Comparison of ENCODE assay signal across 18 cellular contexts in the genomic region with DNA sequence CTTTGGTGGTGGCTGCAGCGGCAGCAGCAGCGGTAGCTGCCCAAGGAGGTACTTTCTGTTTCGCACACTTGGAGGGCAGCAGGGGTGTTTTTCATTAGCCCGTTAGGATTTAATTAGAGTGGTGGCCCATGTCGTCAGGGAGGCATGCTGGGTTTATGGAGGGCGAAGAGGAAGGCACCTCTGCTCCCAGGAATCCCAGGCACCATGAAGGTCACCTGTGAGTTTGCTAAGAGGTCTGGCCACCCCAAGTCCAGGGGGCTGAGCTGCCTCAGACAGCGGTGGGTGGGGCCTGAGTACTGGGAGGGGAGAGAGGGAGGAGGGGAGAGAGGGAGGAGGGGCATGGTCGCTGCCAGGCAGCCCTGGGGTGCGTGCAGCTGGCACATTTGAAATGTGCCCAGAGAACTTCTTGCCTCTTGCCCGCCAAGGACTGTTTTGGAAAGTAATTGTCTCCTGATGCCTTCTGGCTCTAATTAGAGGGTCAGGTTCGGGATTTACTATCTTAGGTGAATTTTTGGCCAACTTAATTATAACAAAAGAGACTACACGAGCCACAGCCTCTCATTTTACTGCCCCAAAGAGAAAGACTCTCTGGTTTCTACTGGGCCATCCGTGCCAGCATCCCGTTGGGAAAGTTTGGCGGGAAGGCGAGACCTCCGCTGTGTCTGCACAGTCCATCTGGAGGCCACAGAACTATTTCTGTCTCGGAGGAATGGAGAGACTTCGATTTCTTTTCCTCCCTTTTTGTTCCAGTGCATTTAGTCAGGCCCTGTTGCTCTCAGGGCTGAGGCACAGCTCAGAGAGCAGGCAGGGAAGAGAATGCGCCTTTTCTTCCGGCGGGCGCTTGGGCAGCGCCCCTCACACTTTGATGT.
A peak's percentile ranks its signal among the peaks of the same experiment; 100 is the strongest.
DNase-seq lines count a peak whose midpoint lies in the region; ATAC-seq and TF ChIP-seq lines count a peak whose summit lies in the region.
"Had no signal": no experiment of that assay in that cellular context is flagged by ENCODE, and none has a peak within 500 bp of the region (broad histone marks: within the 10 kb centered on the region; RNA-seq: fewer than 3 reads in every experiment).

No MANE protein-coding gene starts in this region.

- POLR2A ChIA-PET in AG04449 (lab: Yijun Ruan, JAX), result no interaction called here

- no peak for TF ChIP-seq CTCF in AG04449 (IDR thresholded peaks at IDR 0.05; ENCODE audit: insufficient read depth, low read length, missing control alignments)
- TF ChIP-seq CTCF in H9 (conservative IDR thresholded peaks at IDR 0.05), result no peak

- no peak overlapping the region for H2BK20ac ChIP-seq in H9 (ENCODE audit: low read depth, low read length, poor library complexity, severe bottlenecking)

- H3K36me3 Mint-ChIP-seq in H9 (ENCODE audit: insufficient read depth in 1 of 3, low read depth in 3 of 3), result peaks cover 10 to 31% (median 21%) of the 10 kb centered on the region in 3 experiments; a peak in 6 of 7 replicates
- H3K36me3 Mint-ChIP-seq in stimulated activated effector memory CD8-positive, alpha-beta T cell treated with anti-CD3 and anti-CD28 coated beads, Interleukin-12 subunit alpha, Interleukin-12 subunit beta, amount 100 ng/mL, for 72 hours, result no peaks in the 10 kb centered on the region
- H3K36me3 Mint-ChIP-seq: activated CD4-positive, alpha-beta memory T cell treated with anti-CD3 and anti-CD28 coated beads for 36 hours; activated naive CD4-positive, alpha-beta T cell treated with anti-CD3 and anti-CD28 coated beads, Interleukin-2, amount 50 U/mL, for 72 hours had no signal

- DNase-seq in AG04449 (ENCODE audit: low read depth, low spot score) (no peak), H9 (peak; percentile 62), caudate nucleus (lab: John Stamatoyannopoulos, UW) (peak in 3 of 61 donors; percentile 9 to 75 (median 37)), mesenchymal stem cell (no peak), NCI-H1048 (lab: John Stamatoyannopoulos, UW) (no peak), OCI-M2 (lab: John Stamatoyannopoulos, UW; ENCODE audit: unreplicated experiment) (no peak), NCI-H2081 (lab: John Stamatoyannopoulos, UW) (no peak)
- DNase-seq in stimulated activated effector memory CD8-positive, alpha-beta T cell treated with anti-CD3 and anti-CD28 coated beads, Interleukin-12 subunit alpha, Interleukin-12 subunit beta, amount 100 ng/mL, for 72 hours (ENCODE audit: low spot score in 2 of 2), result no peak
- DNase-seq: activated CD4-positive, alpha-beta memory T cell treated with anti-CD3 and anti-CD28 coated beads for 36 hours; activated T-cell treated with anti-CD3 and anti-CD28 coated beads, Interleukin-2, amount 50 U/mL, for 4 hours; COR-L47; esophagus squamous epithelium; KG1 had no signal

- H3K9me3 ChIP-seq in H9 (ENCODE audit: control insufficient read depth, low read depth, low read length) (no peaks in the 10 kb centered on the region), mesenchymal stem cell (ENCODE audit: control insufficient read depth, low read length) (no peaks in the 10 kb centered on the region)
- H3K9me3 ChIP-seq: esophagus squamous epithelium had no signal

- H3K27ac ChIP-seq in H9 (ENCODE audit: insufficient read length, low read depth, low read length) (no peak overlapping the region), caudate nucleus (ENCODE audit: low read depth, low read length) (peak overlapping the region; percentile 2), mesenchymal stem cell (ENCODE audit: low read length, poor library complexity, severe bottlenecking) (no peak overlapping the region)
- H3K27ac ChIP-seq: esophagus squamous epithelium, RWPE1, WERI-Rb-1 had no signal

- H3K4me1 Mint-ChIP-seq in H9, result peaks cover 75 to 85% of the 10 kb centered on the region in 2 experiments
- H3K4me1 Mint-ChIP-seq in stimulated activated effector memory CD8-positive, alpha-beta T cell treated with anti-CD3 and anti-CD28 coated beads, Interleukin-12 subunit alpha, Interleukin-12 subunit beta, amount 100 ng/mL, for 72 hours, result no peaks in the 10 kb centered on the region

- H2AK5ac ChIP-seq in H9 (ENCODE audit: insufficient read length, low read length) (no peak overlapping the region), mesenchymal stem cell (ENCODE audit: low read length, severe bottlenecking) (no peak overlapping the region)

- H3K9ac ChIP-seq in H9 (ENCODE audit: extremely low read depth, insufficient read length, low read length), result no peak overlapping the region
- no peak overlapping the region for H3K9ac ChIP-seq in mesenchymal stem cell (ENCODE audit: low read length)

- H3K4me1 ChIP-seq in H9 (ENCODE audit: insufficient read depth, low read length) (peaks cover 8% of the 10 kb centered on the region; the same call in 1 of the 2 replicates), mesenchymal stem cell (ENCODE audit: control insufficient read depth, insufficient read depth, low read depth, low read length) (peaks cover 12% of the 10 kb centered on the region)

- H3K18ac ChIP-seq in H9 (ENCODE audit: insufficient read length, low read depth, low read length) (no peak overlapping the region), mesenchymal stem cell (ENCODE audit: low read depth in 1 of 2, low read length in 2 of 2) (no peak overlapping the region)

- H3K4me3 Mint-ChIP-seq in H9, result no peak overlapping the region
- no peak overlapping the region for H3K4me3 Mint-ChIP-seq in stimulated activated effector memory CD8-positive, alpha-beta T cell treated with anti-CD3 and anti-CD28 coated beads, Interleukin-12 subunit alpha, Interleukin-12 subunit beta, amount 100 ng/mL, for 72 hours
- H3K4me3 Mint-ChIP-seq: activated CD4-positive, alpha-beta memory T cell treated with anti-CD3 and anti-CD28 coated beads for 36 hours; activated T-cell treated with anti-CD3 and anti-CD28 coated beads, Interleukin-2, amount 50 U/mL, for 4 hours; T-helper 1 cell treated with Interleukin-12 subunit alpha and Interleukin-12 subunit beta and Interleukin-4 antibody, amounts not matched to agents 30 μg/mL and 1 μg/mL, for 36 hours had no signal

- H2BK120ac ChIP-seq in H9 (ENCODE audit: low read depth, low read length, poor library complexity, severe bottlenecking), result no peak overlapping the region
- H2BK120ac ChIP-seq in mesenchymal stem cell (ENCODE audit: low read depth, low read length), result no peak overlapping the region

- H2BK15ac ChIP-seq in H9 (ENCODE audit: low read depth, low read length) (no peak overlapping the region), mesenchymal stem cell (ENCODE audit: low read depth, poor library complexity, severe bottlenecking) (peak overlapping the region; percentile 44)

- H3K4ac ChIP-seq in H9 (ENCODE audit: low read depth, low read length), result no peak overlapping the region
- no peak overlapping the region for H3K4ac ChIP-seq in mesenchymal stem cell (ENCODE audit: low read depth in 1 of 2, low read length in 2 of 2)

- H3K23ac ChIP-seq in H9 (ENCODE audit: insufficient read length, low read depth, low read length), result no peak overlapping the region
- no peak overlapping the region for H3K23ac ChIP-seq in mesenchymal stem cell (ENCODE audit: low read length in 2 of 2)

- H3K9me3 Mint-ChIP-seq in H9, result no peaks in the 10 kb centered on the region
- H3K9me3 Mint-ChIP-seq in stimulated activated effector memory CD8-positive, alpha-beta T cell treated with anti-CD3 and anti-CD28 coated beads, Interleukin-12 subunit alpha, Interleukin-12 subunit beta, amount 100 ng/mL, for 72 hours, result no peaks in the 10 kb centered on the region
- H3K9me3 Mint-ChIP-seq: activated CD4-positive, alpha-beta memory T cell treated with anti-CD3 and anti-CD28 coated beads for 36 hours; activated naive CD4-positive, alpha-beta T cell treated with anti-CD3 and anti-CD28 coated beads, Interleukin-2, amount 50 U/mL, for 72 hours; activated T-cell treated with anti-CD3 and anti-CD28 coated beads, Interleukin-2, amount 50 U/mL, for 4 hours; T-helper 1 cell treated with Interleukin-12 subunit alpha and Interleukin-12 subunit beta and Interleukin-4 antibody, amounts not matched to agents 30 μg/mL and 1 μg/mL, for 36 hours had no signal

- H4K91ac ChIP-seq in H9 (ENCODE audit: insufficient read length, low read depth, low read length) (no peak overlapping the region), mesenchymal stem cell (ENCODE audit: low read length) (no peak overlapping the region)

- WGBS in H9 (ENCODE audit: extremely low coverage, insufficient read length, low lambda C conversion rate), result no CpG with 5 or more reads among the region's 24 CpGs
- 92% methylated on average over 24 of the region's 24 CpGs for WGBS in mesenchymal stem cell

- peaks cover 0 to 30% of the 10 kb centered on the region in 2 experiments for H3K36me3 ChIP-seq in mesenchymal stem cell (ENCODE audit: control insufficient read depth in 1 of 2, insufficient read depth in 2 of 2, low read depth in 1 of 2, low read length in 2 of 2)
- H3K36me3 ChIP-seq: esophagus squamous epithelium, WERI-Rb-1 had no signal

- no peaks in the 10 kb centered on the region for H3K27me3 Mint-ChIP-seq in H9 (ENCODE audit: low read depth)
- H3K27me3 Mint-ChIP-seq: activated CD4-positive, alpha-beta memory T cell treated with anti-CD3 and anti-CD28 coated beads for 36 hours had no signal

- H3K56ac ChIP-seq in H9 (ENCODE audit: insufficient read length, low read depth, low read length), result no peak overlapping the region

- H3K4me3 ChIP-seq in AG04449 (ENCODE audit: low read depth, low read length) (peak overlapping the region; percentile 39), mesenchymal stem cell (ENCODE audit: insufficient read depth in 1 of 2, low read depth in 1 of 2, low read length in 2 of 2) (no peak overlapping the region)
- H3K4me3 ChIP-seq: esophagus squamous epithelium had no signal

- H4K5ac ChIP-seq in H9 (ENCODE audit: insufficient read length, low read depth, low read length), result no peak overlapping the region

- H3K27me3 ChIP-seq in H9 (ENCODE audit: insufficient read depth, low read length) (no peaks in the 10 kb centered on the region), mesenchymal stem cell (ENCODE audit: control insufficient read depth in 1 of 2, insufficient read depth in 1 of 2, low read length in 2 of 2) (no peaks in the 10 kb centered on the region)

- H3K79me1 ChIP-seq in H9 (ENCODE audit: insufficient read depth, low read depth, low read length, poor library complexity, severe bottlenecking) (no peaks in the 10 kb centered on the region), mesenchymal stem cell (replicated peaks; ENCODE audit: low read length, poor library complexity, severe bottlenecking) (peaks cover 53% of the 10 kb centered on the region)

- peaks cover 3% of the 10 kb centered on the region; the same call in 1 of the 2 replicates for H3K79me2 ChIP-seq in H9 (ENCODE audit: insufficient read depth, low read length)

- no peak overlapping the region for H2BK5ac ChIP-seq in H9 (ENCODE audit: insufficient read length, low read length)
- no peak overlapping the region for H2BK5ac ChIP-seq in mesenchymal stem cell (ENCODE audit: low read depth, low read length, poor library complexity, severe bottlenecking)

- H4K8ac ChIP-seq in H9 (replicated peaks; ENCODE audit: insufficient read length, low read depth, low read length), result no peak overlapping the region
- no peak overlapping the region for H4K8ac ChIP-seq in mesenchymal stem cell (ENCODE audit: low read length)

- no peak overlapping the region for H2BK12ac ChIP-seq in H9 (ENCODE audit: insufficient read length, low read depth, low read length)
- H2BK12ac ChIP-seq in mesenchymal stem cell (ENCODE audit: low read length in 2 of 2), result no peak overlapping the region

- H4K20me1 ChIP-seq in H9 (ENCODE audit: control insufficient read depth, insufficient read depth, insufficient read length), result peaks cover 4% of the 10 kb centered on the region

- H3K23me2 ChIP-seq in H9 (ENCODE audit: insufficient read length, low read depth, low read length, poor library complexity, severe bottlenecking), result no peaks in the 10 kb centered on the region

- peak overlapping the region in 2 of 3 experiments; percentile 89 to 93; a peak in 4 of 7 replicates for H3K27ac Mint-ChIP-seq in H9
- H3K27ac Mint-ChIP-seq in stimulated activated effector memory CD8-positive, alpha-beta T cell treated with anti-CD3 and anti-CD28 coated beads, Interleukin-12 subunit alpha, Interleukin-12 subunit beta, amount 100 ng/mL, for 72 hours, result no peak overlapping the region
- H3K27ac Mint-ChIP-seq: activated CD4-positive, alpha-beta memory T cell treated with anti-CD3 and anti-CD28 coated beads for 36 hours; T-helper 1 cell treated with Interleukin-12 subunit alpha and Interleukin-12 subunit beta and Interleukin-4 antibody, amounts not matched to agents 30 μg/mL and 1 μg/mL, for 36 hours had no signal

- H3K4me2 ChIP-seq in H9 (ENCODE audit: insufficient read depth, insufficient read length, low read length) (no peak overlapping the region), mesenchymal stem cell (ENCODE audit: low read length, poor library complexity, severe bottlenecking) (no peak overlapping the region)

- no peak overlapping the region for H2AFZ ChIP-seq in H9 (ENCODE audit: low read length)
- H2AFZ ChIP-seq in mesenchymal stem cell (ENCODE audit: low read depth, low read length), result no peak overlapping the region

- no peak for ATAC-seq in stimulated activated effector memory CD8-positive, alpha-beta T cell treated with anti-CD3 and anti-CD28 coated beads, Interleukin-12 subunit alpha, Interleukin-12 subunit beta, amount 100 ng/mL, for 72 hours
- ATAC-seq: activated naive CD4-positive, alpha-beta T cell treated with anti-CD3 and anti-CD28 coated beads, Interleukin-2, amount 50 U/mL, for 72 hours; activated T-cell treated with anti-CD3 and anti-CD28 coated beads, Interleukin-2, amount 50 U/mL, for 4 hours; sciatic nerve had no signal

- no peak overlapping the region for H3T11ph ChIP-seq in H9 (ENCODE audit: low read length)

- H3K14ac ChIP-seq in H9 (ENCODE audit: insufficient read depth, low read length), result peak overlapping the region; percentile 27; the same call in 1 of the 2 replicates
- H3K14ac ChIP-seq in mesenchymal stem cell (ENCODE audit: low read length in 2 of 2), result no peak overlapping the region

- CTCF ChIA-PET in AG04449 (lab: Yijun Ruan, JAX), result interaction anchor here (1.1 kb wide), 1 partner anchor 278 kb away, joined by 3 read pairs; no protein-coding TSS in a partner anchor
